31 cellular contexts compared by ENCODE assay signal in genomic region chr16:59586331-59586730, GRCh38.
"Had no signal": no experiment of that assay in that cellular context is flagged by ENCODE, and none has a peak within 500 bp of the region (broad histone marks: within the 10 kb centered on the region; RNA-seq: fewer than 3 reads in every experiment).

No MANE protein-coding gene starts in this region.

- DNase-seq: activated B cell treated with CpG ODN at 0.5 μM for 24 hours; activated CD4-positive, alpha-beta memory T cell treated with anti-CD3 and anti-CD28 coated beads for 36 hours; activated CD4-positive, alpha-beta T cell treated with anti-CD3 and anti-CD28 coated beads for 4 hours; activated CD4-positive, alpha-beta T cell treated with anti-CD3 and anti-CD28 coated beads, Interleukin-2, amount 10 ng/mL, durations not matched to agents 24 days and 14 days; activated CD4-positive, alpha-beta T cell treated with anti-CD3 and anti-CD28 coated beads, Interleukin-2, amount 50 U/mL, for 1 hour; activated CD4-positive, alpha-beta T cell treated with anti-CD3 and anti-CD28 coated beads, Interleukin-2, amount 50 U/mL, for 4 hours; activated CD4-positive, CD25-positive, alpha-beta regulatory T cell treated with anti-CD3 and anti-CD28 coated beads, Interleukin-2, amount 50 U/mL, for 72 hours; activated CD8-positive, alpha-beta memory T cell treated with anti-CD3 and anti-CD28 coated beads, Interleukin-2, amount 50 U/mL, for 4 hours; activated CD8-positive, alpha-beta T cell treated with anti-CD3 and anti-CD28 coated beads for 36 hours; activated effector memory CD4-positive, alpha-beta T cell treated with anti-CD3 and anti-CD28 coated beads, Interleukin-2, amount 50 U/mL, for 16 hours; activated gamma-delta T cell treated with Interleukin-2 at 50 U/mL for 16 hours; activated naive CD4-positive, alpha-beta T cell; activated naive CD4-positive, alpha-beta T cell treated with anti-CD3 and anti-CD28 coated beads for 36 hours; activated naive CD4-positive, alpha-beta T cell treated with anti-CD3 and anti-CD28 coated beads, Interleukin-2, amount 50 U/mL, for 16 hours; activated naive CD8-positive, alpha-beta T cell treated with anti-CD3 and anti-CD28 coated beads for 36 hours; activated T-cell treated with anti-CD3 and anti-CD28 coated beads for 4 hours; activated T-cell treated with anti-CD3 and anti-CD28 coated beads, Interleukin-2, amount 50 U/mL, for 1 hour; activated T-cell treated with anti-CD3 and anti-CD28 coated beads, Interleukin-2, amount 50 U/mL, for 4 hours; activated T-cell treated with anti-CD3 and anti-CD28 coated beads, Interleukin-2, amount 50 U/mL, for 72 hours; adrenal gland; amygdala; anterior cingulate cortex; caudate nucleus; cerebellar nuclear complex; T-helper 2 cell; T-helper 9 cell had no signal

- H3K27ac ChIP-seq: adrenal gland, ascending aorta, cardiac muscle cell, VCaP had no signal

- FAIRE-seq: bronchial epithelial cell, TTC549 had no signal

- H3K36me3 ChIP-seq: adrenal gland, ascending aorta, cardiac muscle cell had no signal

- H3K9me3 ChIP-seq: adrenal gland, ascending aorta had no signal

- H3K4me1 ChIP-seq: adrenal gland, ascending aorta had no signal

- H3K4me3 ChIP-seq: adrenal gland, ascending aorta, cardiac muscle cell had no signal
